ENCODE assay signal across 8 cellular contexts in genomic region chr16:81446318-81447275, GRCh38. TPM values are rescaled to one million over a fixed set of nuclear protein-coding genes. Genes with fewer than 3 reads are reported as not detected.
DNase-seq lines count a peak whose midpoint lies in the region; TF ChIP-seq lines count a peak whose summit lies in the region.

No MANE protein-coding gene starts in this region.

- DNase-seq in NCI-H2107 treated with DMSO at 0.1 percent for 48 hours (lab: John Stamatoyannopoulos, UW; ENCODE audit: unreplicated experiment), result peak; percentile 72
- no peak for DNase-seq in NCI-H2107 (lab: John Stamatoyannopoulos, UW)
- DNase-seq in OCI-M1 (lab: John Stamatoyannopoulos, UW), result peak; percentile 51
- no peak for DNase-seq in mesothelial cell of epicardium (ENCODE audit: low spot score in 2 of 2, unreplicated experiment in 2 of 2)
- peak; percentile 74 for DNase-seq in ureter (ENCODE audit: low spot score)
- DNase-seq in NCI-H1930 (lab: John Stamatoyannopoulos, UW), result no peak
- no peak for DNase-seq in A172 (ENCODE audit: low spot score)

- H3K27ac Mint-ChIP-seq in mesothelial cell of epicardium, result peak overlapping the region; percentile 93

- peak overlapping the region; percentile 88 for H3K4me3 Mint-ChIP-seq in mesothelial cell of epicardium

- peaks cover 4% of the 10 kb centered on the region for H3K9me3 Mint-ChIP-seq in mesothelial cell of epicardium

- peaks cover 48% of the 10 kb centered on the region for H3K4me1 Mint-ChIP-seq in mesothelial cell of epicardium

- peak overlapping the region; percentile 63 for H3K27ac ChIP-seq in cingulate gyrus (ENCODE audit: low read depth, low read length)

- no peak for TF ChIP-seq CTCF in mesothelial cell of epicardium (IDR thresholded peaks at IDR 0.05; ENCODE audit: unreplicated experiment)

- H3K36me3 Mint-ChIP-seq in mesothelial cell of epicardium, result peaks cover 1% of the 10 kb centered on the region

- H3K27me3 Mint-ChIP-seq in mesothelial cell of epicardium (ENCODE audit: low read depth), result peaks cover 2% of the 10 kb centered on the region

RNA-seq across cellular contexts. Expression of gene CMIP, which starts 2.0 kb away (rescaled TPM):
- 70.0 to 74.9 TPM (median 71.0 TPM) in 3 replicates for total RNA-seq in mesothelial cell of epicardium
- 98.0 TPM for total RNA-seq in ureter
- total RNA-seq in A172 (2014; rRNA removed; shearing (Covaris generic)), result 5.9 and 8.0 TPM in 2 replicates

Comparison
In these comparisons a context has a peak if more than half of its experiments do, and no peak if none do; other contexts are left out.
1. DNase-seq: peak in NCI-H2107 treated with DMSO at 0.1 percent for 48 hours (single experiment), OCI-M1 (single experiment) and ureter (single experiment); none in NCI-H2107 (single experiment), mesothelial cell of epicardium (0 of 2), NCI-H1930 (0 of 2) and A172 (single experiment).